ENCODE assay signal across 2 cellular contexts in genomic region chr13:40665754-40666057, GRCh38.
TF ChIP-seq lines count a peak whose summit lies in the region.

No MANE protein-coding gene starts in this region.

TF ChIP-seq in SK-N-SH, 30 proteins besides CTCF, POLR2A, EP300 and RAD21 (continued from another document):
- TF ChIP-seq GABPA (IDR thresholded peaks at IDR 0.05; ENCODE audit: low read depth) (no peak), MAX (IDR thresholded peaks at IDR 0.05; ENCODE audit: low read depth) (no peak), FOXM1 (IDR thresholded peaks at IDR 0.05; ENCODE audit: low read depth) (no peak), FOXJ3 (CRISPR knock-in tag; IDR thresholded peaks at IDR 0.05) (no peak)

TF ChIP-seq in SK-N-SH treated with all-trans-retinoic acid at 6 μM for 48 hours, 23 proteins besides CTCF, POLR2A, EP300 and RAD21 (continued from another document):
- TF ChIP-seq PATZ1 (CRISPR knock-in tag; IDR thresholded peaks at IDR 0.05; ENCODE audit: borderline replicate concordance): no peak
- TF ChIP-seq SNAI2 (CRISPR knock-in tag; IDR thresholded peaks at IDR 0.05): no peak
- no peak for TF ChIP-seq ZFP30 (CRISPR knock-in tag; IDR thresholded peaks at IDR 0.05)
- TF ChIP-seq TCF4 (CRISPR knock-in tag; IDR thresholded peaks at IDR 0.05; ENCODE audit: borderline replicate concordance): no peak
- no peak for TF ChIP-seq BACH2 (CRISPR knock-in tag; IDR thresholded peaks at IDR 0.05; ENCODE audit: borderline replicate concordance)
- TF ChIP-seq GLIS3 (CRISPR knock-in tag; IDR thresholded peaks at IDR 0.05): no peak
- no peak for TF ChIP-seq TSHZ2 (CRISPR knock-in tag; IDR thresholded peaks at IDR 0.05)
- no peak for TF ChIP-seq PPARA (CRISPR knock-in tag; IDR thresholded peaks at IDR 0.05; ENCODE audit: borderline replicate concordance)
- TF ChIP-seq ARNTL (CRISPR knock-in tag; IDR thresholded peaks at IDR 0.05; ENCODE audit: borderline replicate concordance, low read depth): no peak
- TF ChIP-seq CSDC2 (CRISPR knock-in tag; IDR thresholded peaks at IDR 0.05): no peak
- TF ChIP-seq ISL1 (CRISPR knock-in tag; IDR thresholded peaks at IDR 0.05): no peak
- no peak for TF ChIP-seq ZNF8 (CRISPR knock-in tag; IDR thresholded peaks at IDR 0.05)
TF ChIP-seq in SK-N-SH treated with all-trans-retinoic acid at 6 μM for 48 hours: peak in this region for 0.
